12 cellular contexts compared by ENCODE assay signal in the genomic region with DNA sequence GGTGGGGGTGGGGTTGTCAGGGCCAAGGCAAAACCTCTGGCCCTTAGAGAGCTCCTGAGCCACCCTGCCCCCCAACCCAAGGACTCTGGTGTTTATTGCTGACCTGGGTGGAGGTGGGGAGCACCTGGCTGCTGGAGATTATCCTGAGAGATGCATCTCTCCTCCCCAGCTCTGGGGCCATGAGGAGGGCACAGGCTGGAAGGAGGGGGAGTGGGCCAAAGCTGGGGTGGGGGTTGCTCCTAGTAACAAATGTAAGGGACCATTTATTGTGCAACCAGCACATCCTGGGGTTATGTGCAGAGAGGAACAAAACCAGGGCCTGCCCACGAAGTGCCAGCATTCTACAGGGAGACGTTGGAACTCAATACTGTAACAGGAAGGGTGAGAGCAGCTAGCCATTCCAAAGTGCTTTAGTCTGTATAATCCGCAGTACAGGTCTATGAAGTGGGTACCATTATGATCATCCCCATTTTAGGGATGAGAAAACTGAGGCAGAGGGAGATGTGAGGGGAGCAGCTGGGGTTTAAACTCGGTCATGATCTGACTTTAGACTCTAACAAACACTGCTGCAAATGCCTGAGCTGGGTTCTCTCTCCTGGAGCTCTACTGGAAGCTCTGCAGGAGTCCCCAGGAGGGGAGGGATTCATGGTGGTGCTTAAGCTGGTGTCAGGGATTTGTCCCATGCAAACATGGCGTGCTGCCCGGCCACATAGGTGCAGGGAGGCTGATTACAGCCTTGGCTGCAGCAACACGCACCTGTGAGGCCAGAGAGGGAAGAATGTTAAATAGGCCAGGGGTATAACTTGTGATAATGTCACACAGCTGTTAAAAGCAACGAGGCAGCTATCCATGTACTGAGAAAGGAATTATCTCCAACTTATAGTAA. TPM values are rescaled to one million over a fixed set of nuclear protein-coding genes. Genes with fewer than 3 reads are reported as not detected.
DNase-seq lines count a peak whose midpoint lies in the region; ATAC-seq and TF ChIP-seq lines count a peak whose summit lies in the region.
"Had no signal": no experiment of that assay in that cellular context is flagged by ENCODE, and none has a peak within 500 bp of the region (broad histone marks: within the 10 kb centered on the region; RNA-seq: fewer than 3 reads in every experiment).

No MANE protein-coding gene starts in this region.

- 0 out of 2 replicates have a peak overlapping the region, but pooled peaks have one; percentile 87 for H3K4me3 ChIP-seq in HUES6 (ENCODE audit: low read depth, low read length)
- H3K4me3 ChIP-seq: GM12878 had no signal

- DNase-seq in activated B cell treated with CpG ODN at 0.5 μM for 24 hours (no peak), natural killer cell (no peak), inferior parietal cortex (ENCODE audit: extremely low spot score) (no peak), SW480 (ENCODE audit: low spot score) (no peak), AG20443 (ENCODE audit: low spot score) (no peak), activated gamma-delta T cell treated with Interleukin-2 at 50 U/mL for 16 hours (no peak)
- DNase-seq: activated CD4-positive, alpha-beta T cell treated with anti-CD3 and anti-CD28 coated beads, Interleukin-2, amount 50 U/mL, for 4 hours; stimulated activated CD4-positive, alpha-beta T cell treated with anti-CD3 and anti-CD28 coated beads, Interleukin-1b, Interleukin-23, amount 100 ng/mL, for 48 hours had no signal

- no peak overlapping the region for H3K4me3 Mint-ChIP-seq in activated B cell treated with CpG ODN at 0.5 μM for 24 hours
- peak overlapping the region; percentile 25 for H3K4me3 Mint-ChIP-seq in natural killer cell

- no peaks in the 10 kb centered on the region for H3K9me3 Mint-ChIP-seq in activated B cell treated with CpG ODN at 0.5 μM for 24 hours
- no peaks in the 10 kb centered on the region for H3K9me3 Mint-ChIP-seq in natural killer cell

- H3K27me3 Mint-ChIP-seq in activated B cell treated with CpG ODN at 0.5 μM for 24 hours: no peaks in the 10 kb centered on the region
- H3K27me3 Mint-ChIP-seq in natural killer cell (ENCODE audit: low read depth in 2 of 2): no peaks in the 10 kb centered on the region

- no peak overlapping the region for H3K9ac ChIP-seq in HUES6 (ENCODE audit: low read length)

- H3K27me3 ChIP-seq in HUES6 (ENCODE audit: control insufficient read depth, insufficient read depth, low read length): peaks cover 14% of the 10 kb centered on the region

- H3K36me3 Mint-ChIP-seq in activated B cell treated with CpG ODN at 0.5 μM for 24 hours (ENCODE audit: low read depth): peaks cover 21% of the 10 kb centered on the region
- H3K36me3 Mint-ChIP-seq in natural killer cell: no peaks in the 10 kb centered on the region

- ATAC-seq in activated B cell treated with CpG ODN at 0.5 μM for 24 hours (ENCODE audit: low read depth) (no peak), natural killer cell (no peak)
- ATAC-seq: GM12878 had no signal

- H3K4me1 ChIP-seq in HUES6 (ENCODE audit: control insufficient read depth, insufficient read depth, low read length): peaks cover 47% of the 10 kb centered on the region

- peak overlapping the region; percentile 90 for H3K27ac Mint-ChIP-seq in activated B cell treated with CpG ODN at 0.5 μM for 24 hours
- peak overlapping the region; percentile 96 to 97 for H3K27ac Mint-ChIP-seq in natural killer cell

- intact Hi-C loops in activated B cell treated with CpG ODN at 0.5 μM for 24 hours (cut with micrococcal nuclease) (no loop called here), natural killer cell (cut with micrococcal nuclease) (no loop called here)

- POLR2A ChIA-PET in activated B cell treated with CpG ODN at 0.5 μM for 24 hours (lab: Charles Lee): interaction anchor here (1.0 to 21.4 kb wide), 7 partner anchors 20 to 117 kb away, joined by 3 to 769 read pairs (median 10); a partner anchor contains a TSS

- H3K27ac ChIP-seq in C4-2B (peak overlapping the region; percentile 61), HUES6 (ENCODE audit: low read depth, low read length) (no peak overlapping the region)

- H3K36me3 ChIP-seq in HUES6 (ENCODE audit: control insufficient read depth, insufficient read depth, low read length): no peaks in the 10 kb centered on the region

- H3K4me1 Mint-ChIP-seq in activated B cell treated with CpG ODN at 0.5 μM for 24 hours: peaks cover 57% of the 10 kb centered on the region
- peaks cover 38 to 54% of the 10 kb centered on the region in 2 donors for H3K4me1 Mint-ChIP-seq in natural killer cell

- H3K9me3 ChIP-seq in HUES6 (ENCODE audit: control insufficient read depth, insufficient read depth, low read depth, low read length): no peaks in the 10 kb centered on the region

- CTCF ChIA-PET in activated B cell treated with CpG ODN at 0.5 μM for 24 hours (lab: Charles Lee): interaction anchor here (0.6 to 11.4 kb wide), 10 partner anchors 10 to 224 kb away, joined by 3 to 129 read pairs (median 4); a partner anchor contains a TSS

- no peak for TF ChIP-seq CTCF in C4-2B (conservative IDR thresholded peaks at IDR 0.05)
- TF ChIP-seq CTCF in activated B cell treated with CpG ODN at 0.5 μM for 24 hours (IDR thresholded peaks at IDR 0.05): no peak
- TF ChIP-seq CTCF in natural killer cell (IDR thresholded peaks at IDR 0.05): no peak

RNA-seq across cellular contexts. Expression of a gene that starts 1.3 kb away (rescaled TPM):
- total RNA-seq in activated B cell treated with CpG ODN at 0.5 μM for 24 hours: 150 and 189 TPM in 2 replicates
- 100 to 1,000 TPM; 194 to 233 (median 202) TPM for total RNA-seq in natural killer cell

RNA-seq across cellular contexts. Expression of a gene that starts 34.9 kb away (rescaled TPM):
- total RNA-seq in activated B cell treated with CpG ODN at 0.5 μM for 24 hours (0.44 and 0.49 TPM in 2 replicates), natural killer cell (under 1 TPM; 0.12 to 0.33 (median 0.16) TPM)

RNA-seq across cellular contexts. Expression of a gene that starts 35.2 kb away (rescaled TPM):
- total RNA-seq in activated B cell treated with CpG ODN at 0.5 μM for 24 hours: 0.55 TPM in 1 of 2 replicates, not detected in the other
- under 1 TPM in 2 of 3 donors, not detected in 1; 0.28 to 0.50 TPM for total RNA-seq in natural killer cell

RNA-seq across cellular contexts. Expression of a gene that starts 37.3 kb away (rescaled TPM):
- total RNA-seq in activated B cell treated with CpG ODN at 0.5 μM for 24 hours (5.3 and 5.5 TPM in 2 replicates), natural killer cell (1 to 10 TPM in 1 of 3 donors, under 1 TPM in 2; 0.77 to 1.1 (median 0.82) TPM)
- total RNA-seq: HT1080 had no signal

RNA-seq across cellular contexts. Expression of a gene that starts 49.6 kb away (rescaled TPM):
- 39.0 and 40.3 TPM in 2 replicates for total RNA-seq in activated B cell treated with CpG ODN at 0.5 μM for 24 hours
- total RNA-seq in natural killer cell: 10 to 100 TPM; 34.9 to 40.2 (median 37.7) TPM
